In genomic region chr10:70299876-70300275, GRCh38 we compare ENCODE assay signal across 26 cellular contexts. TPM values are rescaled to one million over a fixed set of nuclear protein-coding genes. Genes with fewer than 3 reads are reported as not detected.
DNase-seq lines count a peak whose midpoint lies in the region; ATAC-seq and TF ChIP-seq lines count a peak whose summit lies in the region.
"Had no signal": no experiment of that assay in that cellular context is flagged by ENCODE, and none has a peak within 500 bp of the region (broad histone marks: within the 10 kb centered on the region; RNA-seq: fewer than 3 reads in every experiment).

No MANE protein-coding gene starts in this region.

- peaks cover 5% of the 10 kb centered on the region for H3K4me1 Mint-ChIP-seq in chondrocyte (ENCODE audit: low read depth)
- no peaks in the 10 kb centered on the region for H3K4me1 Mint-ChIP-seq in stimulated activated naive CD8-positive, alpha-beta T cell treated with anti-CD3 and anti-CD28 coated beads, Interleukin-15, amount 100 ng/mL, for 72 hours
- H3K4me1 Mint-ChIP-seq: B cell; CD4-positive, alpha-beta memory T cell; CD4-positive, CD25-positive, alpha-beta regulatory T cell; CD8-positive, alpha-beta memory T cell had no signal

- H3K4me2 ChIP-seq in BLaER1 treated with 17β-estradiol and CSF1 and Interleukin-3, amounts not matched to agents 10 nM and 100 nM = no peak overlapping the region
- H3K4me2 ChIP-seq: A549 had no signal

- H3K9me3 Mint-ChIP-seq in chondrocyte (ENCODE audit: low read depth) = no peaks in the 10 kb centered on the region
- no peaks in the 10 kb centered on the region for H3K9me3 Mint-ChIP-seq in stimulated activated naive CD8-positive, alpha-beta T cell treated with anti-CD3 and anti-CD28 coated beads, Interleukin-15, amount 100 ng/mL, for 72 hours
- H3K9me3 Mint-ChIP-seq: CD14-positive monocyte; CD4-positive, alpha-beta memory T cell; CD4-positive, CD25-positive, alpha-beta regulatory T cell; CD8-positive, alpha-beta memory T cell had no signal

- no peaks in the 10 kb centered on the region for H3K36me3 Mint-ChIP-seq in chondrocyte (ENCODE audit: low read depth)
- H3K36me3 Mint-ChIP-seq: CD4-positive, alpha-beta memory T cell; CD4-positive, CD25-positive, alpha-beta regulatory T cell; CD8-positive, alpha-beta memory T cell had no signal

- peaks cover 21 to 42% (median 35%) of the 10 kb centered on the region in 10 experiments for H3K4me1 ChIP-seq in BLaER1 treated with 17β-estradiol and CSF1 and Interleukin-3, amounts not matched to agents 10 nM and 100 nM

- no peaks in the 10 kb centered on the region for H4K20me1 ChIP-seq in BLaER1 treated with 17β-estradiol and CSF1 and Interleukin-3, amounts not matched to agents 10 nM and 100 nM

- H3K27ac ChIP-seq in BLaER1 treated with 17β-estradiol and CSF1 and Interleukin-3, amounts not matched to agents 10 nM and 100 nM = peak overlapping the region in 7 of 11 experiments; percentile 84 to 92 (median 88); a peak in 13 of 22 replicates
- H3K27ac ChIP-seq: 22Rv1, A549 had no signal

- no peak for ATAC-seq in HG03139 (IDR thresholded peaks at IDR 0.05; ENCODE audit: unreplicated experiment)
- ATAC-seq in stimulated activated naive CD8-positive, alpha-beta T cell treated with anti-CD3 and anti-CD28 coated beads, Interleukin-15, amount 100 ng/mL, for 72 hours = no peak
- no peak for ATAC-seq in HG02759 (IDR thresholded peaks at IDR 0.05; ENCODE audit: unreplicated experiment)
- ATAC-seq: A549, GM12878 had no signal

- no peaks in the 10 kb centered on the region for H3K27me3 Mint-ChIP-seq in chondrocyte (ENCODE audit: low read depth)
- no peaks in the 10 kb centered on the region for H3K27me3 Mint-ChIP-seq in stimulated activated naive CD8-positive, alpha-beta T cell treated with anti-CD3 and anti-CD28 coated beads, Interleukin-15, amount 100 ng/mL, for 72 hours
- H3K27me3 Mint-ChIP-seq: CD4-positive, alpha-beta memory T cell; CD4-positive, CD25-positive, alpha-beta regulatory T cell had no signal

- H3K9me3 ChIP-seq in BLaER1 treated with 17β-estradiol and CSF1 and Interleukin-3, amounts not matched to agents 10 nM and 100 nM (replicated peaks in 1 of 11) = peaks cover 0 to 35% (median 4%) of the 10 kb centered on the region in 11 experiments; a peak in 10 of 22 replicates
- H3K9me3 ChIP-seq: A549 had no signal

- H3K27me3 ChIP-seq in BLaER1 treated with 17β-estradiol and CSF1 and Interleukin-3, amounts not matched to agents 10 nM and 100 nM = peaks cover 0 to 19% (median 0%) of the 10 kb centered on the region in 11 experiments; a peak in 3 of 22 replicates

- H3K36me3 ChIP-seq in BLaER1 treated with 17β-estradiol and CSF1 and Interleukin-3, amounts not matched to agents 10 nM and 100 nM = peaks cover 0 to 11% (median 0%) of the 10 kb centered on the region in 11 experiments; a peak in 6 of 22 replicates

- TF ChIP-seq CTCF in chondrocyte (IDR thresholded peaks at IDR 0.05) = no peak

- no peak overlapping the region for H3K4me3 ChIP-seq in BLaER1 treated with 17β-estradiol and CSF1 and Interleukin-3, amounts not matched to agents 10 nM and 100 nM
- H3K4me3 ChIP-seq: A549, GM12878 had no signal

- no peak overlapping the region for H3K27ac Mint-ChIP-seq in chondrocyte (ENCODE audit: unreplicated experiment)
- H3K27ac Mint-ChIP-seq in stimulated activated naive CD8-positive, alpha-beta T cell treated with anti-CD3 and anti-CD28 coated beads, Interleukin-15, amount 100 ng/mL, for 72 hours = no peak overlapping the region
- H3K27ac Mint-ChIP-seq: B cell; CD4-positive, alpha-beta memory T cell; CD8-positive, alpha-beta memory T cell had no signal

- no peak overlapping the region for H3K9ac ChIP-seq in BLaER1 treated with 17β-estradiol and CSF1 and Interleukin-3, amounts not matched to agents 10 nM and 100 nM

- DNase-seq in chondrocyte (ENCODE audit: low spot score) = peak; percentile 41
- peak; percentile 57 for DNase-seq in mesenteric fat pad (ENCODE audit: low spot score)
- DNase-seq in stimulated activated naive CD8-positive, alpha-beta T cell treated with anti-CD3 and anti-CD28 coated beads, Interleukin-15, amount 100 ng/mL, for 72 hours = no peak
- DNase-seq: AML-193; C1 segment of cervical spinal cord; CD4-positive, alpha-beta memory T cell; CD4-positive, CD25-positive, alpha-beta regulatory T cell; CD8-positive, alpha-beta memory T cell; COR-L47; DMS 273 treated with DMSO at 0.1 percent for 48 hours; DMS153; DMS53; DMS79; DND-41; EL; GDM1 had no signal

- no peak overlapping the region for H3K4me3 Mint-ChIP-seq in chondrocyte (ENCODE audit: unreplicated experiment)
- no peak overlapping the region for H3K4me3 Mint-ChIP-seq in stimulated activated naive CD8-positive, alpha-beta T cell treated with anti-CD3 and anti-CD28 coated beads, Interleukin-15, amount 100 ng/mL, for 72 hours
- H3K4me3 Mint-ChIP-seq: B cell; CD14-positive monocyte; CD4-positive, alpha-beta memory T cell; CD4-positive, CD25-positive, alpha-beta regulatory T cell; CD8-positive, alpha-beta memory T cell had no signal

RNA-seq across cellular contexts. Expression of gene NPFFR1, which starts 16.1 kb away (rescaled TPM):
- total RNA-seq in chondrocyte (not detected in 3 replicates), mesenteric fat pad (not detected)
- total RNA-seq: B cell; CD4-positive, alpha-beta memory T cell; CD4-positive, CD25-positive, alpha-beta regulatory T cell; CD8-positive, alpha-beta memory T cell; Daoy; G401; GM12878 had no signal

Comparison
In these comparisons a context has a peak if more than half of its experiments do, and no peak if none do; other contexts are left out.
1. DNase-seq: peak in chondrocyte (single experiment) and mesenteric fat pad (single experiment); none in stimulated activated naive CD8-positive, alpha-beta T cell treated with anti-CD3 and anti-CD28 coated beads, Interleukin-15, amount 100 ng/mL, for 72 hours (0 of 2).